In genomic region chr19:47112664-47113445, GRCh38 we compare ENCODE assay signal across 1 cellular context.
TF ChIP-seq lines count a peak whose summit lies in the region.

No MANE protein-coding gene starts in this region.

TF ChIP-seq in HepG2, 621 proteins besides CTCF, POLR2A, EP300 and RAD21 (continued from another document and continues in another):
- TF ChIP-seq, protein P1, sequence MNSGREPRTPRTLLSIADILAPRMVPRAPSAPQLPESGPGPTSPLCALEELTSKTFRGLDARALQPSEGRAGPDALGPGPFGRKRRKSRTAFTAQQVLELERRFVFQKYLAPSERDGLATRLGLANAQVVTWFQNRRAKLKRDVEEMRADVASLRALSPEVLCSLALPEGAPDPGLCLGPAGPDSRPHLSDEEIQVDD (CRISPR knock-in tag; IDR thresholded peaks at IDR 0.05; ENCODE audit: borderline replicate concordance) = peak; percentile 45; the same call in 1 of the 2 replicates
- TF ChIP-seq ZBTB42 (CRISPR knock-in tag; IDR thresholded peaks at IDR 0.05) (no peak; the same call in 1 of the 2 replicates), REL (CRISPR knock-in tag; conservative IDR thresholded peaks at IDR 0.05) (no peak), HNF1A (IDR thresholded peaks at IDR 0.05; ENCODE audit: low read depth) (no peak), HNF1A (CRISPR knock-in tag; IDR thresholded peaks at IDR 0.05; ENCODE audit: borderline replicate concordance) (no peak; the same call in 1 of the 2 replicates), ZFP82 (CRISPR knock-in tag; IDR thresholded peaks at IDR 0.05; ENCODE audit: borderline replicate concordance) (0 out of 2 replicates have a peak, but pooled peaks have one; percentile 12), ZFYVE20 (CRISPR knock-in tag; IDR thresholded peaks at IDR 0.05; ENCODE audit: borderline replicate concordance, low read depth) (no peak), CHD4 (IDR thresholded peaks at IDR 0.05; ENCODE audit: borderline replicate concordance, low read length) (no peak), YY1 (IDR thresholded peaks at IDR 0.05; ENCODE audit: insufficient read depth, insufficient replicate concordance, low read depth, low read length) (peak; percentile 96), NFIB (CRISPR knock-in tag; IDR thresholded peaks at IDR 0.05; ENCODE audit: borderline replicate concordance) (no peak), MEIS1 (CRISPR knock-in tag; IDR thresholded peaks at IDR 0.05; ENCODE audit: borderline replicate concordance) (peak; percentile 43), ZNF577 (CRISPR knock-in tag; IDR thresholded peaks at IDR 0.05; ENCODE audit: borderline replicate concordance, low read depth) (no peak), ETV6 (CRISPR knock-in tag; conservative IDR thresholded peaks at IDR 0.05) (no peak; the same call in 1 of the 2 replicates), FIP1L1 (IDR thresholded peaks at IDR 0.05; ENCODE audit: borderline replicate concordance, insufficient read depth, low read depth, low read length) (no peak), SALL1 (CRISPR knock-in tag; IDR thresholded peaks at IDR 0.05) (peak; percentile 78), ZNF138 (CRISPR knock-in tag; IDR thresholded peaks at IDR 0.05; ENCODE audit: low read depth) (no peak; the same call in 1 of the 2 replicates), ZNF256 (CRISPR knock-in tag; conservative IDR thresholded peaks at IDR 0.05) (0 out of 2 replicates have a peak, but pooled peaks have one; percentile 29), GATA4 (IDR thresholded peaks at IDR 0.05; ENCODE audit: borderline replicate concordance, low read depth) (no peak; the same call in 1 of the 2 replicates), NBN (conservative IDR thresholded peaks at IDR 0.05) (no peak), ATF2 (CRISPR knock-in tag; IDR thresholded peaks at IDR 0.05) (no peak), BRCA1 (CRISPR knock-in tag; IDR thresholded peaks at IDR 0.05) (no peak), ZNF333 (CRISPR knock-in tag; IDR thresholded peaks at IDR 0.05; ENCODE audit: borderline replicate concordance) (no peak), ETS1 (CRISPR knock-in tag; IDR thresholded peaks at IDR 0.05) (0 out of 2 replicates have a peak, but pooled peaks have one; percentile 47), ZNF282 (IDR thresholded peaks at IDR 0.05; ENCODE audit: partially characterized antibody) (no peak), ZBTB1 (CRISPR knock-in tag; IDR thresholded peaks at IDR 0.05; ENCODE audit: borderline replicate concordance) (no peak), ZNF776 (CRISPR knock-in tag; IDR thresholded peaks at IDR 0.05) (0 out of 2 replicates have a peak, but pooled peaks have one; percentile 18), SRY (CRISPR knock-in tag; IDR thresholded peaks at IDR 0.05) (peak; percentile 47; the same call in 1 of the 2 replicates), ARID2 (CRISPR knock-in tag; IDR thresholded peaks at IDR 0.05; ENCODE audit: borderline replicate concordance) (no peak), ZNF451 (CRISPR knock-in tag; IDR thresholded peaks at IDR 0.05) (peak; percentile 76; the same call in 1 of the 2 replicates), ZSCAN20 (CRISPR knock-in tag; IDR thresholded peaks at IDR 0.05; ENCODE audit: borderline replicate concordance) (no peak; the same call in 1 of the 2 replicates)
- TF ChIP-seq, protein P2, sequence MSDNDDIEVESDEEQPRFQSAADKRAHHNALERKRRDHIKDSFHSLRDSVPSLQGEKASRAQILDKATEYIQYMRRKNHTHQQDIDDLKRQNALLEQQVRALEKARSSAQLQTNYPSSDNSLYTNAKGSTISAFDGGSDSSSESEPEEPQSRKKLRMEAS (IDR thresholded peaks at IDR 0.05) = peak; percentile 90
- TF ChIP-seq, protein P3, sequence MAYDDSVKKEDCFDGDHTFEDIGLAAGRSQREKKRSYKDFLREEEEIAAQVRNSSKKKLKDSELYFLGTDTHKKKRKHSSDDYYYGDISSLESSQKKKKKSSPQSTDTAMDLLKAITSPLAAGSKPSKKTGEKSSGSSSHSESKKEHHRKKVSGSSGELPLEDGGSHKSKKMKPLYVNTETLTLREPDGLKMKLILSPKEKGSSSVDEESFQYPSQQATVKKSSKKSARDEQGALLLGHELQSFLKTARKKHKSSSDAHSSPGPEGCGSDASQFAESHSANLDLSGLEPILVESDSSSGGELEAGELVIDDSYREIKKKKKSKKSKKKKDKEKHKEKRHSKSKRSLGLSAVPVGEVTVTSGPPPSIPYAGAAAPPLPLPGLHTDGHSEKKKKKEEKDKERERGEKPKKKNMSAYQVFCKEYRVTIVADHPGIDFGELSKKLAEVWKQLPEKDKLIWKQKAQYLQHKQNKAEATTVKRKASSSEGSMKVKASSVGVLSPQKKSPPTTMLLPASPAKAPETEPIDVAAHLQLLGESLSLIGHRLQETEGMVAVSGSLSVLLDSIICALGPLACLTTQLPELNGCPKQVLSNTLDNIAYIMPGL (CRISPR knock-in tag; IDR thresholded peaks at IDR 0.05; ENCODE audit: borderline replicate concordance in 1 of 2, low read depth in 1 of 2) = peak; percentile 43 to 49
- TF ChIP-seq, protein P4, sequence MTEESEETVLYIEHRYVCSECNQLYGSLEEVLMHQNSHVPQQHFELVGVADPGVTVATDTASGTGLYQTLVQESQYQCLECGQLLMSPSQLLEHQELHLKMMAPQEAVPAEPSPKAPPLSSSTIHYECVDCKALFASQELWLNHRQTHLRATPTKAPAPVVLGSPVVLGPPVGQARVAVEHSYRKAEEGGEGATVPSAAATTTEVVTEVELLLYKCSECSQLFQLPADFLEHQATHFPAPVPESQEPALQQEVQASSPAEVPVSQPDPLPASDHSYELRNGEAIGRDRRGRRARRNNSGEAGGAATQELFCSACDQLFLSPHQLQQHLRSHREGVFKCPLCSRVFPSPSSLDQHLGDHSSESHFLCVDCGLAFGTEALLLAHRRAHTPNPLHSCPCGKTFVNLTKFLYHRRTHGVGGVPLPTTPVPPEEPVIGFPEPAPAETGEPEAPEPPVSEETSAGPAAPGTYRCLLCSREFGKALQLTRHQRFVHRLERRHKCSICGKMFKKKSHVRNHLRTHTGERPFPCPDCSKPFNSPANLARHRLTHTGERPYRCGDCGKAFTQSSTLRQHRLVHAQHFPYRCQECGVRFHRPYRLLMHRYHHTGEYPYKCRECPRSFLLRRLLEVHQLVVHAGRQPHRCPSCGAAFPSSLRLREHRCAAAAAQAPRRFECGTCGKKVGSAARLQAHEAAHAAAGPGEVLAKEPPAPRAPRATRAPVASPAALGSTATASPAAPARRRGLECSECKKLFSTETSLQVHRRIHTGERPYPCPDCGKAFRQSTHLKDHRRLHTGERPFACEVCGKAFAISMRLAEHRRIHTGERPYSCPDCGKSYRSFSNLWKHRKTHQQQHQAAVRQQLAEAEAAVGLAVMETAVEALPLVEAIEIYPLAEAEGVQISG (CRISPR knock-in tag; IDR thresholded peaks at IDR 0.05) = peak; percentile 67; the same call in 1 of the 2 replicates
- TF ChIP-seq, protein P5, sequence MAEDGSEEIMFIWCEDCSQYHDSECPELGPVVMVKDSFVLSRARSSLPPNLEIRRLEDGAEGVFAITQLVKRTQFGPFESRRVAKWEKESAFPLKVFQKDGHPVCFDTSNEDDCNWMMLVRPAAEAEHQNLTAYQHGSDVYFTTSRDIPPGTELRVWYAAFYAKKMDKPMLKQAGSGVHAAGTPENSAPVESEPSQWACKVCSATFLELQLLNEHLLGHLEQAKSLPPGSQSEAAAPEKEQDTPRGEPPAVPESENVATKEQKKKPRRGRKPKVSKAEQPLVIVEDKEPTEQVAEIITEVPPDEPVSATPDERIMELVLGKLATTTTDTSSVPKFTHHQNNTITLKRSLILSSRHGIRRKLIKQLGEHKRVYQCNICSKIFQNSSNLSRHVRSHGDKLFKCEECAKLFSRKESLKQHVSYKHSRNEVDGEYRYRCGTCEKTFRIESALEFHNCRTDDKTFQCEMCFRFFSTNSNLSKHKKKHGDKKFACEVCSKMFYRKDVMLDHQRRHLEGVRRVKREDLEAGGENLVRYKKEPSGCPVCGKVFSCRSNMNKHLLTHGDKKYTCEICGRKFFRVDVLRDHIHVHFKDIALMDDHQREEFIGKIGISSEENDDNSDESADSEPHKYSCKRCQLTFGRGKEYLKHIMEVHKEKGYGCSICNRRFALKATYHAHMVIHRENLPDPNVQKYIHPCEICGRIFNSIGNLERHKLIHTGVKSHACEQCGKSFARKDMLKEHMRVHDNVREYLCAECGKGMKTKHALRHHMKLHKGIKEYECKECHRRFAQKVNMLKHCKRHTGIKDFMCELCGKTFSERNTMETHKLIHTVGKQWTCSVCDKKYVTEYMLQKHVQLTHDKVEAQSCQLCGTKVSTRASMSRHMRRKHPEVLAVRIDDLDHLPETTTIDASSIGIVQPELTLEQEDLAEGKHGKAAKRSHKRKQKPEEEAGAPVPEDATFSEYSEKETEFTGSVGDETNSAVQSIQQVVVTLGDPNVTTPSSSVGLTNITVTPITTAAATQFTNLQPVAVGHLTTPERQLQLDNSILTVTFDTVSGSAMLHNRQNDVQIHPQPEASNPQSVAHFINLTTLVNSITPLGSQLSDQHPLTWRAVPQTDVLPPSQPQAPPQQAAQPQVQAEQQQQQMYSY (CRISPR knock-in tag; IDR thresholded peaks at IDR 0.05) = peak; percentile 28; the same call in 1 of the 2 replicates
- TF ChIP-seq, protein P6, sequence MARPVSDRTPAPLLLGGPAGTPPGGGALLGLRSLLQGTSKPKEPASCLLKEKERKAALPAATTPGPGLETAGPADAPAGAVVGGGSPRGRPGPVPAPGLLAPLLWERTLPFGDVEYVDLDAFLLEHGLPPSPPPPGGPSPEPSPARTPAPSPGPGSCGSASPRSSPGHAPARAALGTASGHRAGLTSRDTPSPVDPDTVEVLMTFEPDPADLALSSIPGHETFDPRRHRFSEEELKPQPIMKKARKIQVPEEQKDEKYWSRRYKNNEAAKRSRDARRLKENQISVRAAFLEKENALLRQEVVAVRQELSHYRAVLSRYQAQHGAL (CRISPR knock-in tag; IDR thresholded peaks at IDR 0.05; ENCODE audit: not compliant biosample characterization) = peak; percentile 45
- TF ChIP-seq, protein P7, sequence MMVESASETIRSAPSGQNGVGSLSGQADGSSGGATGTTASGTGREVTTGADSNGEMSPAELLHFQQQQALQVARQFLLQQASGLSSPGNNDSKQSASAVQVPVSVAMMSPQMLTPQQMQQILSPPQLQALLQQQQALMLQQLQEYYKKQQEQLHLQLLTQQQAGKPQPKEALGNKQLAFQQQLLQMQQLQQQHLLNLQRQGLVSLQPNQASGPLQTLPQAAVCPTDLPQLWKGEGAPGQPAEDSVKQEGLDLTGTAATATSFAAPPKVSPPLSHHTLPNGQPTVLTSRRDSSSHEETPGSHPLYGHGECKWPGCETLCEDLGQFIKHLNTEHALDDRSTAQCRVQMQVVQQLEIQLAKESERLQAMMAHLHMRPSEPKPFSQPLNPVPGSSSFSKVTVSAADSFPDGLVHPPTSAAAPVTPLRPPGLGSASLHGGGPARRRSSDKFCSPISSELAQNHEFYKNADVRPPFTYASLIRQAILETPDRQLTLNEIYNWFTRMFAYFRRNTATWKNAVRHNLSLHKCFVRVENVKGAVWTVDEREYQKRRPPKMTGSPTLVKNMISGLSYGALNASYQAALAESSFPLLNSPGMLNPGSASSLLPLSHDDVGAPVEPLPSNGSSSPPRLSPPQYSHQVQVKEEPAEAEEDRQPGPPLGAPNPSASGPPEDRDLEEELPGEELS (CRISPR knock-in tag; IDR thresholded peaks at IDR 0.05) = peak; percentile 69
- TF ChIP-seq, protein P8, sequence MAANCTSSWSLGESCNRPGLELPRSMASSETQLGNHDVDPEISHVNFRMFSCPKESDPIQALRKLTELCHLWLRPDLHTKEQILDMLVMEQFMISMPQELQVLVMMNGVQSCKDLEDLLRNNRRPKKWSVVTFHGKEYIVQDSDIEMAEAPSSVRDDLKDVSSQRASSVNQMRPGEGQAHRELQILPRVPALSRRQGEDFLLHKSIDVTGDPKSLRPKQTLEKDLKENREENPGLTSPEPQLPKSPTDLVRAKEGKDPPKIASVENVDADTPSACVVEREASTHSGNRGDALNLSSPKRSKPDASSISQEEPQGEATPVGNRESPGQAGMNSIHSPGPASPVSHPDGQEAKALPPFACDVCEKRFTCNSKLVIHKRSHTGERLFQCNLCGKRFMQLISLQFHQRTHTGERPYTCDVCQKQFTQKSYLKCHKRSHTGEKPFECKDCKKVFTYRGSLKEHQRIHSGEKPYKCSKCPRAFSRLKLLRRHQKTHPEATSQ (CRISPR knock-in tag; IDR thresholded peaks at IDR 0.05; ENCODE audit: borderline replicate concordance) = 0 out of 2 replicates have a peak, but pooled peaks have one; percentile 38
